In genomic region chr5:161027763-161028162, GRCh38 we compare ENCODE assay signal across 18 cellular contexts.
"Had no signal": no experiment of that assay in that cellular context is flagged by ENCODE, and none has a peak within 500 bp of the region (broad histone marks: within the 10 kb centered on the region; RNA-seq: fewer than 3 reads in every experiment).

No MANE protein-coding gene starts in this region.

- H3K27ac ChIP-seq: epithelial cell of prostate, left ventricle myocardium inferior, prostate gland, spleen, thoracic aorta, WERI-Rb-1 had no signal

- DNase-seq: activated CD4-positive, alpha-beta T cell treated with anti-CD3 and anti-CD28 coated beads, Interleukin-2, amount 10 ng/mL, durations not matched to agents 7 days and 5 days; activated CD4-positive, CD25-positive, alpha-beta regulatory T cell treated with anti-CD3 and anti-CD28 coated beads, Interleukin-2, amount 50 U/mL, for 72 hours; activated CD8-positive, alpha-beta memory T cell treated with anti-CD3 and anti-CD28 coated beads, Interleukin-2, amount 10 ng/mL, durations not matched to agents 7 days and 5 days; activated CD8-positive, alpha-beta T cell treated with anti-CD3 and anti-CD28 coated beads for 36 hours; activated effector memory CD4-positive, alpha-beta T cell treated with anti-CD3 and anti-CD28 coated beads, Interleukin-2, amount 50 U/mL, for 16 hours; activated naive CD4-positive, alpha-beta T cell treated with anti-CD3 and anti-CD28 coated beads, Interleukin-2, amount 10 ng/mL, durations not matched to agents 7 days and 5 days; activated naive CD8-positive, alpha-beta T cell treated with anti-CD3 and anti-CD28 coated beads, Interleukin-2, amount 50 U/mL, for 24 hours; activated T-cell treated with anti-CD3 and anti-CD28 coated beads for 4 hours; immature natural killer cell; left ventricle myocardium inferior; natural killer cell; spleen; stimulated activated CD4-positive, alpha-beta T cell treated with anti-CD3 and anti-CD28 coated beads, Interleukin-4, amount 100 ng/mL, for 1 hour; stimulated activated naive CD4-positive, alpha-beta T cell treated with Interleukin-2 at 50 U/mL for 16 hours; WERI-Rb-1 had no signal

- H3K36me3 ChIP-seq: left ventricle myocardium inferior, prostate gland, spleen, thoracic aorta, WERI-Rb-1 had no signal

- H3K4me3 ChIP-seq: left ventricle myocardium inferior, prostate gland, spleen, thoracic aorta had no signal

- ATAC-seq: activated CD8-positive, alpha-beta memory T cell treated with anti-CD3 and anti-CD28 coated beads, Interleukin-2, amount 10 ng/mL, durations not matched to agents 7 days and 5 days; activated CD8-positive, alpha-beta T cell treated with anti-CD3 and anti-CD28 coated beads for 36 hours; activated naive CD8-positive, alpha-beta T cell treated with anti-CD3 and anti-CD28 coated beads, Interleukin-2, amount 50 U/mL, for 24 hours; natural killer cell had no signal

- H3K4me1 ChIP-seq: left ventricle myocardium inferior, prostate gland had no signal

- H3K27me3 ChIP-seq: spleen had no signal

- H3K9me3 ChIP-seq: left ventricle myocardium inferior, prostate gland, spleen, thoracic aorta had no signal
